ENCODE assay signal across 16 cellular contexts in genomic region chrX:18793601-18794089, GRCh38.
A peak's percentile ranks its signal among the peaks of the same experiment; 100 is the strongest.
DNase-seq lines count a peak whose midpoint lies in the region; FAIRE-seq and TF ChIP-seq lines count a peak whose summit lies in the region.
"Had no signal": no experiment of that assay in that cellular context is flagged by ENCODE, and none has a peak within 500 bp of the region (broad histone marks: within the 10 kb centered on the region; RNA-seq: fewer than 3 reads in every experiment).

No MANE protein-coding gene starts in this region.

- in situ Hi-C loops in T47D (cut with HindIII; ENCODE audit: low pct_unique_long_range_greater_than_20kb, low sequenced_read_pairs): no loop called here

- intact Hi-C loops in breast epithelium (cut with DNase I; ENCODE audit: low total_unique reads): no loop called here
- intact Hi-C loops in kidney (cut with DNase I): no loop called here

- no peak for FAIRE-seq in RCC 7860 (lab: Jason Lieb, UNC)
- FAIRE-seq in kidney (lab: Jason Lieb, UNC): no peak

- H3K36me3 ChIP-seq in breast epithelium: no peaks in the 10 kb centered on the region
- no peaks in the 10 kb centered on the region for H3K36me3 ChIP-seq in SJCRH30
- no peaks in the 10 kb centered on the region for H3K36me3 ChIP-seq in kidney (ENCODE audit: control insufficient read depth in 1 of 2, insufficient read depth in 2 of 2, low read length in 2 of 2)
- H3K36me3 ChIP-seq: neutrophil, uterus had no signal

- H3K4me1 ChIP-seq in breast epithelium (no peaks in the 10 kb centered on the region), SJCRH30 (peaks cover 23% of the 10 kb centered on the region), kidney (ENCODE audit: control insufficient read depth in 1 of 2, insufficient read depth in 1 of 2, low read depth in 1 of 2, low read length in 2 of 2) (no peaks in the 10 kb centered on the region)
- H3K4me1 ChIP-seq: uterus had no signal

- H3K9me3 ChIP-seq in breast epithelium (no peaks in the 10 kb centered on the region), SJCRH30 (replicated peaks) (no peaks in the 10 kb centered on the region), kidney (ENCODE audit: control insufficient read depth in 1 of 2, low read length in 2 of 2) (no peaks in the 10 kb centered on the region)
- H3K9me3 ChIP-seq: neutrophil, uterus had no signal

- H3K9ac ChIP-seq in kidney (ENCODE audit: low read length in 2 of 2): no peak overlapping the region

- H3K4me3 ChIP-seq in breast epithelium (no peak overlapping the region), SJCRH30 (no peak overlapping the region), kidney (ENCODE audit: low read length in 2 of 2) (no peak overlapping the region)
- H3K4me3 ChIP-seq: uterus had no signal

- peak; percentile 12 to 46 for DNase-seq in T47D (ENCODE audit: low read depth in 1 of 2, low spot score in 1 of 2)
- no peak for DNase-seq in breast epithelium (ENCODE audit: low spot score in 2 of 2)
- peak; percentile 32 to 59 for DNase-seq in SJCRH30
- DNase-seq in foreskin melanocyte: peak; percentile 23
- no peak for DNase-seq in RCC 7860 (ENCODE audit: low spot score)
- DNase-seq in NCI-H146 treated with DMSO at 0.1 percent for 48 hours (lab: John Stamatoyannopoulos, UW; ENCODE audit: unreplicated experiment): no peak
- no peak for DNase-seq in kidney
- DNase-seq in Kasumi-1 (lab: John Stamatoyannopoulos, UW): no peak
- DNase-seq: activated CD8-positive, alpha-beta memory T cell treated with anti-CD3 and anti-CD28 coated beads, Interleukin-2, amount 10 ng/mL, durations not matched to agents 7 days and 5 days; activated naive CD8-positive, alpha-beta T cell treated with anti-CD3 and anti-CD28 coated beads for 36 hours; left cardiac atrium; MV-4-11; stimulated activated CD4-positive, alpha-beta T cell treated with anti-CD3 and anti-CD28 coated beads, Interleukin-12 subunit alpha, Interleukin-12 subunit beta, amount 100 ng/mL, for 4 hours; stimulated activated CD8-positive, alpha-beta memory T cell treated with anti-CD3 and anti-CD28 coated beads, Interleukin-4, amount 100 ng/mL, for 48 hours; uterus had no signal

- no peak for TF ChIP-seq POLR2A in breast epithelium (IDR thresholded peaks at IDR 0.05)

- H3K27ac ChIP-seq in breast epithelium (no peak overlapping the region), SJCRH30 (no peak overlapping the region), kidney (ENCODE audit: low read depth in 2 of 2, low read length in 2 of 2) (no peak overlapping the region)
- H3K27ac ChIP-seq: neutrophil, uterus had no signal

- peaks cover 0 to 18% of the 10 kb centered on the region in 2 donors for H3K27me3 ChIP-seq in breast epithelium
- no peaks in the 10 kb centered on the region for H3K27me3 ChIP-seq in SJCRH30
- H3K27me3 ChIP-seq: neutrophil, uterus had no signal

- TF ChIP-seq CTCF in breast epithelium (IDR thresholded peaks at IDR 0.05): no peak
- TF ChIP-seq CTCF in kidney (IDR thresholded peaks at IDR 0.05; ENCODE audit: borderline replicate concordance, extremely low read depth, insufficient read depth): no peak

Comparison
In these comparisons a context has a peak if more than half of its experiments do, and no peak if none do; other contexts are left out.
1. DNase-seq: peak in T47D (2 of 2), SJCRH30 (2 of 2) and foreskin melanocyte (single experiment); none in breast epithelium (0 of 2), RCC 7860 (single experiment), NCI-H146 treated with DMSO at 0.1 percent for 48 hours (single experiment), kidney (single experiment) and Kasumi-1 (0 of 2).